10 cellular contexts compared by ENCODE assay signal in genomic region chr16:31338166-31338685, GRCh38. TPM values are rescaled to one million over a fixed set of nuclear protein-coding genes. Genes with fewer than 3 reads are reported as not detected.
DNase-seq lines count a peak whose midpoint lies in the region; ATAC-seq, FAIRE-seq and TF ChIP-seq lines count a peak whose summit lies in the region.
"Not testable (repeated sequence)": the region's sequence is repeated elsewhere in the genome, so short reads cannot be mapped to it uniquely, and the experiment has no call there.
"Had no signal": no experiment of that assay in that cellular context is flagged by ENCODE, and none has a peak within 500 bp of the region (broad histone marks: within the 10 kb centered on the region; RNA-seq: fewer than 3 reads in every experiment).

No MANE protein-coding gene starts in this region.

- not testable (repeated sequence) for H3K36me3 Mint-ChIP-seq in T-cell; activated naive CD4-positive, alpha-beta T cell treated with anti-CD3 and anti-CD28 coated beads, Interleukin-2, amount 10 ng/mL, durations not matched to agents 7 days and 5 days
- H3K36me3 Mint-ChIP-seq in activated CD8-positive, alpha-beta T cell treated with anti-CD3 and anti-CD28 coated beads, Interleukin-2, amount 10 ng/mL, durations not matched to agents 7 days and 5 days (ENCODE audit: low read depth) = peaks cover 13% of the 10 kb centered on the region
- peaks cover 0 to 16% (median 0%) of the 10 kb centered on the region in 5 donors for H3K36me3 Mint-ChIP-seq in naive thymus-derived CD4-positive, alpha-beta T cell

- POLR2A ChIA-PET in T-cell (lab: Charles Lee); activated CD8-positive, alpha-beta T cell treated with anti-CD3 and anti-CD28 coated beads, Interleukin-2, amount 10 ng/mL, durations not matched to agents 7 days and 5 days (lab: Charles Lee); naive thymus-derived CD4-positive, alpha-beta T cell (lab: Charles Lee): not testable (repeated sequence)

- TF ChIP-seq EP300 in sigmoid colon (IDR thresholded peaks at IDR 0.05) = not testable (repeated sequence)

- not testable (repeated sequence) for H3K9me3 Mint-ChIP-seq in T-cell; activated CD8-positive, alpha-beta T cell treated with anti-CD3 and anti-CD28 coated beads, Interleukin-2, amount 10 ng/mL, durations not matched to agents 7 days and 5 days (ENCODE audit: insufficient read depth); activated naive CD4-positive, alpha-beta T cell treated with anti-CD3 and anti-CD28 coated beads, Interleukin-2, amount 10 ng/mL, durations not matched to agents 7 days and 5 days; naive thymus-derived CD4-positive, alpha-beta T cell

- H3K27ac Mint-ChIP-seq in T-cell = peak overlapping the region; percentile 68 to 85
- not testable (repeated sequence) for H3K27ac Mint-ChIP-seq in activated CD8-positive, alpha-beta T cell treated with anti-CD3 and anti-CD28 coated beads, Interleukin-2, amount 10 ng/mL, durations not matched to agents 7 days and 5 days
- H3K27ac Mint-ChIP-seq in activated naive CD4-positive, alpha-beta T cell treated with anti-CD3 and anti-CD28 coated beads, Interleukin-2, amount 10 ng/mL, durations not matched to agents 7 days and 5 days = peak overlapping the region; percentile 62
- H3K27ac Mint-ChIP-seq in naive thymus-derived CD4-positive, alpha-beta T cell = peak overlapping the region in 6 of 9 donors; percentile 12 to 95 (median 68)

- not testable (repeated sequence) for H3K4me3 ChIP-seq in kidney (ENCODE audit: low read length in 2 of 2); naive thymus-derived CD4-positive, alpha-beta T cell (ENCODE audit: low read length); sigmoid colon

- not testable (repeated sequence) for TF ChIP-seq POLR2A in sigmoid colon (IDR thresholded peaks at IDR 0.05)

- FAIRE-seq in kidney (lab: Jason Lieb, UNC) = not testable (repeated sequence)

- H3K27me3 Mint-ChIP-seq in T-cell = peaks cover 0 to 11% of the 10 kb centered on the region in 2 donors
- peaks cover 13% of the 10 kb centered on the region for H3K27me3 Mint-ChIP-seq in activated CD8-positive, alpha-beta T cell treated with anti-CD3 and anti-CD28 coated beads, Interleukin-2, amount 10 ng/mL, durations not matched to agents 7 days and 5 days (ENCODE audit: low read depth)
- peaks cover 53% of the 10 kb centered on the region for H3K27me3 Mint-ChIP-seq in activated naive CD4-positive, alpha-beta T cell treated with anti-CD3 and anti-CD28 coated beads, Interleukin-2, amount 10 ng/mL, durations not matched to agents 7 days and 5 days
- H3K27me3 Mint-ChIP-seq in naive thymus-derived CD4-positive, alpha-beta T cell = peaks cover 0 to 34% (median 0%) of the 10 kb centered on the region in 5 donors

- not testable (repeated sequence) for H3K27ac ChIP-seq in kidney (ENCODE audit: low read depth in 2 of 2, low read length in 2 of 2); naive thymus-derived CD4-positive, alpha-beta T cell (ENCODE audit: low read depth, low read length); sigmoid colon

- intact Hi-C loops in kidney (cut with DNase I); sigmoid colon (cut with DNase I): not testable (repeated sequence)
- intact Hi-C loops in naive thymus-derived CD4-positive, alpha-beta T cell (cut with micrococcal nuclease) = loop anchor here in 1 of 2 donors (10.0 kb wide), 1 partner anchor 107 kb away; the partner anchor contains the start of gene ZNF843

- CTCF ChIA-PET in T-cell (lab: Charles Lee); activated naive CD4-positive, alpha-beta T cell treated with anti-CD3 and anti-CD28 coated beads, Interleukin-2, amount 10 ng/mL, durations not matched to agents 7 days and 5 days (lab: Charles Lee); naive thymus-derived CD4-positive, alpha-beta T cell (lab: Charles Lee): not testable (repeated sequence)
- CTCF ChIA-PET in activated CD8-positive, alpha-beta T cell treated with anti-CD3 and anti-CD28 coated beads, Interleukin-2, amount 10 ng/mL, durations not matched to agents 7 days and 5 days (lab: Charles Lee) = interaction anchor here (0.8 kb wide), 1 partner anchor 137 kb away, joined by 3 read pairs; no protein-coding TSS in a partner anchor

- H3K4me3 Mint-ChIP-seq in T-cell = peak overlapping the region in 2 of 3 donors; percentile 55 to 57
- not testable (repeated sequence) for H3K4me3 Mint-ChIP-seq in activated CD8-positive, alpha-beta T cell treated with anti-CD3 and anti-CD28 coated beads, Interleukin-2, amount 10 ng/mL, durations not matched to agents 7 days and 5 days; activated naive CD4-positive, alpha-beta T cell treated with anti-CD3 and anti-CD28 coated beads, Interleukin-2, amount 10 ng/mL, durations not matched to agents 7 days and 5 days
- H3K4me3 Mint-ChIP-seq in naive thymus-derived CD4-positive, alpha-beta T cell = peak overlapping the region in 8 of 10 donors; percentile 36 to 67 (median 46)

- DNase-seq in T-cell (peak in 19 of 34 experiments; percentile 19 to 69 (median 33)), kidney (peak; percentile 10), sigmoid colon (peak; percentile 38)
- DNase-seq in activated CD8-positive, alpha-beta T cell treated with anti-CD3 and anti-CD28 coated beads, Interleukin-2, amount 10 ng/mL, durations not matched to agents 7 days and 5 days = peak; percentile 20
- peak; percentile 44 for DNase-seq in activated naive CD4-positive, alpha-beta T cell treated with anti-CD3 and anti-CD28 coated beads, Interleukin-2, amount 10 ng/mL, durations not matched to agents 7 days and 5 days
- DNase-seq in naive thymus-derived CD4-positive, alpha-beta T cell = peak in 7 of 9 donors; percentile 14 to 47 (median 39)

- ATAC-seq in T-cell (replicated peaks in 1 of 4); activated CD8-positive, alpha-beta T cell treated with anti-CD3 and anti-CD28 coated beads, Interleukin-2, amount 10 ng/mL, durations not matched to agents 7 days and 5 days; naive thymus-derived CD4-positive, alpha-beta T cell: not testable (repeated sequence)

- not testable (repeated sequence) for H3K9me3 ChIP-seq in kidney (ENCODE audit: control insufficient read depth in 1 of 2, low read length in 2 of 2); naive thymus-derived CD4-positive, alpha-beta T cell (ENCODE audit: control insufficient read depth in 2 of 3, low read length in 3 of 3); sigmoid colon

- peaks cover 24 to 36% (median 30%) of the 10 kb centered on the region in 3 donors for H3K4me1 Mint-ChIP-seq in T-cell
- H3K4me1 Mint-ChIP-seq in activated CD8-positive, alpha-beta T cell treated with anti-CD3 and anti-CD28 coated beads, Interleukin-2, amount 10 ng/mL, durations not matched to agents 7 days and 5 days (ENCODE audit: low read depth) = peaks cover 27% of the 10 kb centered on the region
- peaks cover 33% of the 10 kb centered on the region for H3K4me1 Mint-ChIP-seq in activated naive CD4-positive, alpha-beta T cell treated with anti-CD3 and anti-CD28 coated beads, Interleukin-2, amount 10 ng/mL, durations not matched to agents 7 days and 5 days
- H3K4me1 Mint-ChIP-seq in naive thymus-derived CD4-positive, alpha-beta T cell = peaks cover 7 to 45% (median 20%) of the 10 kb centered on the region in 7 donors

- not testable (repeated sequence) for H3K36me3 ChIP-seq in kidney (ENCODE audit: control insufficient read depth in 1 of 2, insufficient read depth in 2 of 2, low read length in 2 of 2); naive thymus-derived CD4-positive, alpha-beta T cell (ENCODE audit: control insufficient read depth in 2 of 3, insufficient read depth in 3 of 3, low read length in 3 of 3); sigmoid colon

- not testable (repeated sequence) for H3K9ac ChIP-seq in kidney (ENCODE audit: low read length in 2 of 2)

- H3K27me3 ChIP-seq in naive thymus-derived CD4-positive, alpha-beta T cell (ENCODE audit: control insufficient read depth in 2 of 2, insufficient read depth in 2 of 2, low read length in 2 of 2) = not testable (repeated sequence)
- peaks cover 0 to 44% (median 7%) of the 10 kb centered on the region in 3 donors for H3K27me3 ChIP-seq in sigmoid colon

- TF ChIP-seq CTCF in kidney (IDR thresholded peaks at IDR 0.05; ENCODE audit: borderline replicate concordance, extremely low read depth, insufficient read depth); sigmoid colon (IDR thresholded peaks at IDR 0.05): not testable (repeated sequence)

- WGBS in sigmoid colon, 2 donors = 34 to 53% methylated on average over 4 of the region's 4 CpGs

- not testable (repeated sequence) for H3K4me1 ChIP-seq in kidney (ENCODE audit: control insufficient read depth in 1 of 2, insufficient read depth in 1 of 2, low read depth in 1 of 2, low read length in 2 of 2); naive thymus-derived CD4-positive, alpha-beta T cell (ENCODE audit: control insufficient read depth in 2 of 2, insufficient read depth in 2 of 2, low read length in 2 of 2); sigmoid colon

RNA-seq across cellular contexts. Expression of gene ITGAX, which starts 16.8 kb away (rescaled TPM):
- 1 to 10 TPM; 1.4 to 4.3 (median 3.9) TPM for total RNA-seq in T-cell
- 10 to 100 TPM; 22.7 to 25.0 TPM for total RNA-seq in activated CD8-positive, alpha-beta T cell treated with anti-CD3 and anti-CD28 coated beads, Interleukin-2, amount 10 ng/mL, durations not matched to agents 7 days and 5 days
- 11.9 TPM for total RNA-seq in kidney
- 0.37 TPM for polyA plus RNA-seq in kidney (ENCODE audit: insufficient read depth, low read depth, low replicate concordance)
- total RNA-seq in naive thymus-derived CD4-positive, alpha-beta T cell = 100 to 1,000 TPM in 1 of 5 experiments, 10 to 100 TPM in 2, 1 to 10 TPM in 2; 4.0 to 306 (median 40.2) TPM
- polyA plus RNA-seq in naive thymus-derived CD4-positive, alpha-beta T cell = under 1 TPM in 1 of 2 donors, not detected in 1; 0.05 TPM
- 1 to 10 TPM in 2 of 4 donors, under 1 TPM in 2; 0.66 to 3.8 (median 1.8) TPM for total RNA-seq in sigmoid colon
- polyA plus RNA-seq in sigmoid colon = 1 to 10 TPM in 2 of 3 donors, under 1 TPM in 1; 0.60 to 7.6 (median 1.8) TPM
- total RNA-seq: GM23338 had no signal
- polyA plus RNA-seq: GM23338 had no signal

RNA-seq across cellular contexts. Expression of gene ITGAD, which starts 54.9 kb away (rescaled TPM):
- total RNA-seq in T-cell (under 1 TPM in 3 of 5 donors, not detected in 2; 0.22 to 0.70 (median 0.23) TPM), kidney (0.13 TPM), sigmoid colon (not detected)
- total RNA-seq in activated CD8-positive, alpha-beta T cell treated with anti-CD3 and anti-CD28 coated beads, Interleukin-2, amount 10 ng/mL, durations not matched to agents 7 days and 5 days = under 1 TPM; 0.13 to 0.68 TPM
- polyA plus RNA-seq in kidney (ENCODE audit: insufficient read depth, low read depth, low replicate concordance) (not detected), sigmoid colon (under 1 TPM in 1 of 3 donors, not detected in 2; 0.22 TPM)
- total RNA-seq in naive thymus-derived CD4-positive, alpha-beta T cell = 1 to 10 TPM in 1 of 5 experiments, under 1 TPM in 1, not detected in 3; 0.24 to 1.3 TPM
- polyA plus RNA-seq in naive thymus-derived CD4-positive, alpha-beta T cell = not detected
- total RNA-seq: Calu3; CD4-positive, CD25-positive, alpha-beta regulatory T cell; GM23338; HT-29 had no signal
- polyA plus RNA-seq: CD4-positive, CD25-positive, alpha-beta regulatory T cell; GM23338 had no signal
